In the genomic region with DNA sequence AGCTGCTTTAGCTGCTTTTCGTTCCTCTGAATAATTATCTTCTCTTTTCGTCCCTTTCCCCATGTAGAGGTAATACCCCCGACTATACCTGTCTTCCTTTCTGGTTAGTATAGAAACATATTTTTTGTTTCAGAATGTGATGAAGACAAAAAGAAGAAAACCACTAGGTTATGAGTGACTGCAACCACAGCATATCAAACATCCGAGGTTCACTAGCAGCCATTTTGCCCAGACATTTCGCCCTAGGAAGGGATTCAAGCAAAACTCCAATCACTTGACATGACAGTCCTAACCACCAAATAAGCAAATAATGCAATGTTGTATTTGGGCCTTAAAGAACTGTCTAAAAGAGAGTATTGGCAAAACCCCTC, we compare ENCODE assay signal across 10 cellular contexts. TPM values are rescaled to one million over a fixed set of nuclear protein-coding genes. Genes with fewer than 3 reads are reported as not detected.
DNase-seq lines count a peak whose midpoint lies in the region; ATAC-seq, FAIRE-seq and TF ChIP-seq lines count a peak whose summit lies in the region.
"Had no signal": no experiment of that assay in that cellular context is flagged by ENCODE, and none has a peak within 500 bp of the region (broad histone marks: within the 10 kb centered on the region; RNA-seq: fewer than 3 reads in every experiment).

No MANE protein-coding gene starts in this region.

- peak overlapping the region; percentile 85 for H3K27ac Mint-ChIP-seq in activated T-cell treated with anti-CD3 and anti-CD28 coated beads, Interleukin-2, amount 50 U/mL, for 24 hours

- H3K4me1 ChIP-seq in Peyer's patch = peaks cover 0 to 77% (median 36%) of the 10 kb centered on the region in 4 donors
- peaks cover 14 to 97% (median 36%) of the 10 kb centered on the region in 3 donors for H3K4me1 ChIP-seq in gastroesophageal sphincter
- peaks cover 12% of the 10 kb centered on the region for H3K4me1 ChIP-seq in stomach smooth muscle (ENCODE audit: control insufficient read depth, insufficient read depth, low read length)

- H3K9me3 Mint-ChIP-seq in activated T-cell treated with anti-CD3 and anti-CD28 coated beads, Interleukin-2, amount 50 U/mL, for 24 hours = no peaks in the 10 kb centered on the region

- H3K36me3 ChIP-seq in Peyer's patch = peaks cover 0 to 21% (median 3%) of the 10 kb centered on the region in 3 donors
- peaks cover 0 to 15% of the 10 kb centered on the region in 2 donors for H3K36me3 ChIP-seq in gastroesophageal sphincter
- peaks cover 9 to 16% of the 10 kb centered on the region in 2 donors for H3K36me3 ChIP-seq in stomach smooth muscle (ENCODE audit: control insufficient read depth in 2 of 2, insufficient read depth in 2 of 2, low read length in 2 of 2)

- FAIRE-seq in HTR-8/SVneo (lab: Jason Lieb, UNC) = no peak

- no peak for DNase-seq in activated T-cell treated with anti-CD3 and anti-CD28 coated beads, Interleukin-2, amount 50 U/mL, for 24 hours
- DNase-seq in activated T-cell treated with anti-CD3 and anti-CD28 coated beads for 4 hours (no peak), Peyer's patch (no peak), HTR-8/SVneo (ENCODE audit: insufficient read length, low spot score) (no peak), cortex of kidney (lab: John Stamatoyannopoulos, UW) (no peak), DMS53 treated with DMSO at 0.1 percent for 48 hours (lab: John Stamatoyannopoulos, UW; ENCODE audit: unreplicated experiment) (no peak)
- DNase-seq: BE2C, NCI-H1092 treated with DMSO at 0.1 percent for 48 hours had no signal

- no peak overlapping the region for H3K9ac ChIP-seq in stomach smooth muscle (ENCODE audit: low read length in 2 of 2)

- H3K27me3 Mint-ChIP-seq in activated T-cell treated with anti-CD3 and anti-CD28 coated beads, Interleukin-2, amount 50 U/mL, for 24 hours = no peaks in the 10 kb centered on the region

- no peak for TF ChIP-seq POLR2A in Peyer's patch (IDR thresholded peaks at IDR 0.05)
- TF ChIP-seq POLR2A in gastroesophageal sphincter (IDR thresholded peaks at IDR 0.05) = no peak

- no peak for TF ChIP-seq EP300 in gastroesophageal sphincter (IDR thresholded peaks at IDR 0.05)

- TF ChIP-seq CTCF in Peyer's patch (IDR thresholded peaks at IDR 0.05) (no peak), gastroesophageal sphincter (IDR thresholded peaks at IDR 0.05) (no peak)

- H3K27me3 ChIP-seq in Peyer's patch (no peaks in the 10 kb centered on the region), gastroesophageal sphincter (no peaks in the 10 kb centered on the region), stomach smooth muscle (ENCODE audit: control insufficient read depth in 1 of 2, insufficient read depth in 2 of 2, low read length in 2 of 2) (no peaks in the 10 kb centered on the region)
- H3K27me3 ChIP-seq: BE2C had no signal

- H3K9me3 ChIP-seq in Peyer's patch (no peaks in the 10 kb centered on the region), gastroesophageal sphincter (no peaks in the 10 kb centered on the region), stomach smooth muscle (ENCODE audit: control insufficient read depth in 2 of 2, low read length in 2 of 2) (no peaks in the 10 kb centered on the region)
- H3K9me3 ChIP-seq: BE2C had no signal

- H3K27ac ChIP-seq in Peyer's patch = peak overlapping the region; percentile 21 to 79 (median 64)
- peak overlapping the region; percentile 20 to 83 (median 78) for H3K27ac ChIP-seq in gastroesophageal sphincter
- peak overlapping the region; percentile 12 for H3K27ac ChIP-seq in stomach smooth muscle (ENCODE audit: low read length)

- no peak overlapping the region for H3K4me3 ChIP-seq in Peyer's patch
- H3K4me3 ChIP-seq in gastroesophageal sphincter = no peak overlapping the region
- no peak overlapping the region for H3K4me3 ChIP-seq in stomach smooth muscle (ENCODE audit: low read length in 2 of 2)

- H3K4me1 Mint-ChIP-seq in activated T-cell treated with anti-CD3 and anti-CD28 coated beads, Interleukin-2, amount 50 U/mL, for 24 hours (ENCODE audit: low read depth) = peaks cover 87% of the 10 kb centered on the region

- H3K36me3 Mint-ChIP-seq in activated T-cell treated with anti-CD3 and anti-CD28 coated beads, Interleukin-2, amount 50 U/mL, for 24 hours (ENCODE audit: low read depth) = peaks cover 96% of the 10 kb centered on the region

- peak overlapping the region; percentile 25 for H3K4me3 Mint-ChIP-seq in activated T-cell treated with anti-CD3 and anti-CD28 coated beads, Interleukin-2, amount 50 U/mL, for 24 hours

- WGBS in gastroesophageal sphincter (ENCODE audit: low coverage in 1 of 2), 2 donors = 80% methylated on average over 5 of the region's 5 CpGs; no CpG with 5 or more reads in 1 of the 2 donors

- no peak for ATAC-seq in gastroesophageal sphincter

RNA-seq across cellular contexts. Expression of a gene that starts 9.4 kb away (rescaled TPM):
- 100 to 1,000 TPM; 131 to 257 (median 132) TPM for total RNA-seq in Peyer's patch
- 10 to 100 TPM; 47.5 to 90.9 (median 70.2) TPM for total RNA-seq in gastroesophageal sphincter

RNA-seq across cellular contexts. Expression of a gene that starts 9.6 kb away (rescaled TPM):
- total RNA-seq in Peyer's patch (10 to 100 TPM; 16.1 to 38.0 (median 19.0) TPM), gastroesophageal sphincter (10 to 100 TPM in 2 of 4 donors, 1 to 10 TPM in 2; 6.3 to 13.5 (median 9.9) TPM)

Comparison
In these comparisons a context has a peak if more than half of its experiments do, and no peak if none do; other contexts are left out.
1. H3K27ac ChIP-seq: peak in every context shown above with its lines; median percentile 78 in gastroesophageal sphincter; 64 in Peyer's patch; 12 in stomach smooth muscle.